ENCODE assay signal across 1 cellular context in the genomic region with DNA sequence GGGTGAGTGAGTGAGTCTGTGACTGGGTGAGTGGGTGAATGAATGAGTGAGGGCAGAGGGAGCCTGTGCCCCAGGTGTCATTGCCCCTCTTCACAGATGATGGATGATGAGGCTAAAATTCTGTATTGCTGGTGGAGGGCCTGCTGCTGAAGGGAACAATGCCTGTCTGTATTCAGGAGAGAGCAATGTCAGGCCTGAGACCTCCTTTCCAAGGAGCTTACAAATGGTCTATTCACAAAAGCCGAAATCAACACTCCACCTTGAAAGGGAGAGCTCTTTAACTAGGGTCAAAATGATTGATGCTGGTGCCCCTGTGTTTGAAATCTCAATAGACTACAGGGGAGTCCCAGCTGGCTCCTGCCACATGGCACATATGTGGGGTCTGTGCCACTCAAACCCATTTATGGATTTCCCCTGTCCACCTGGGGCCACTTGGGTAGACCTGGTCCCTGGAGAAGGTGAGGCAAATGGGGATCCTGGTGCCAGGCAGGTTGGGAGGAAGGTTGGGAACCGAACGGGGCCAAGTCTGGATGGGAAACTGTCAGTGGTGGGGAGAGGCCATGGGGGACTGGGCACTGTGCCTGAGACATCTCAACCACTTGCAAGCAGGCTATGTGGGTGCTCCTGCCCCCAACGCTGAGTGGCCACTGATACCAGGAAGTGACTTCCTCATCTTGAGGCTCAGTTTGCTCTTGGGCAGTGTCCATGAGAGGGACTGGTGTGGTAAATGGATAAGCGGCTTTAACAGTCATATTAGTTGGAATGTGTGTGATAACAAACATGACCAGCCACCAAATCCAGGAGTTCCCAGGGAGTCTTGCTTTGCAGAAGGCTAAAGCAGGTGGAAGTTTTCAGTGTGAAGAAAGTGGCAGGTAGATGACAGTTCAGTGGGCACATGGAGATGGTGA.
TF ChIP-seq lines count a peak whose summit lies in the region.

No MANE protein-coding gene starts in this region.

TF ChIP-seq in IMR-90, 13 proteins besides CTCF, POLR2A, EP300 and RAD21:
- TF ChIP-seq BHLHE40 (IDR thresholded peaks at IDR 0.05; ENCODE audit: low read depth, low read length) (no peak), RFX5 (IDR thresholded peaks at IDR 0.05; ENCODE audit: low read depth, low read length) (no peak), RCOR1 (IDR thresholded peaks at IDR 0.05; ENCODE audit: insufficient replicate concordance, low read length) (no peak), MXI1 (IDR thresholded peaks at IDR 0.05; ENCODE audit: borderline replicate concordance, low read depth, low read length) (no peak), FOS (IDR thresholded peaks at IDR 0.05; ENCODE audit: low read depth, low read length) (no peak), NFE2L2 (IDR thresholded peaks at IDR 0.05; ENCODE audit: low read depth, low read length) (no peak), CEBPB (IDR thresholded peaks at IDR 0.05; ENCODE audit: low read depth, low read length) (no peak), MAFK (IDR thresholded peaks at IDR 0.05; ENCODE audit: low read depth, low read length) (no peak)
- TF ChIP-seq, protein P1, sequence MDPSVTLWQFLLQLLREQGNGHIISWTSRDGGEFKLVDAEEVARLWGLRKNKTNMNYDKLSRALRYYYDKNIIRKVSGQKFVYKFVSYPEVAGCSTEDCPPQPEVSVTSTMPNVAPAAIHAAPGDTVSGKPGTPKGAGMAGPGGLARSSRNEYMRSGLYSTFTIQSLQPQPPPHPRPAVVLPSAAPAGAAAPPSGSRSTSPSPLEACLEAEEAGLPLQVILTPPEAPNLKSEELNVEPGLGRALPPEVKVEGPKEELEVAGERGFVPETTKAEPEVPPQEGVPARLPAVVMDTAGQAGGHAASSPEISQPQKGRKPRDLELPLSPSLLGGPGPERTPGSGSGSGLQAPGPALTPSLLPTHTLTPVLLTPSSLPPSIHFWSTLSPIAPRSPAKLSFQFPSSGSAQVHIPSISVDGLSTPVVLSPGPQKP (IDR thresholded peaks at IDR 0.05; ENCODE audit: borderline replicate concordance, low read depth, low read length), result no peak
- TF ChIP-seq, protein P2, sequence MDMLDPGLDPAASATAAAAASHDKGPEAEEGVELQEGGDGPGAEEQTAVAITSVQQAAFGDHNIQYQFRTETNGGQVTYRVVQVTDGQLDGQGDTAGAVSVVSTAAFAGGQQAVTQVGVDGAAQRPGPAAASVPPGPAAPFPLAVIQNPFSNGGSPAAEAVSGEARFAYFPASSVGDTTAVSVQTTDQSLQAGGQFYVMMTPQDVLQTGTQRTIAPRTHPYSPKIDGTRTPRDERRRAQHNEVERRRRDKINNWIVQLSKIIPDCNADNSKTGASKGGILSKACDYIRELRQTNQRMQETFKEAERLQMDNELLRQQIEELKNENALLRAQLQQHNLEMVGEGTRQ (IDR thresholded peaks at IDR 0.05; ENCODE audit: low read depth, low read length), result no peak
